8 cellular contexts compared by ENCODE assay signal in the genomic region with DNA sequence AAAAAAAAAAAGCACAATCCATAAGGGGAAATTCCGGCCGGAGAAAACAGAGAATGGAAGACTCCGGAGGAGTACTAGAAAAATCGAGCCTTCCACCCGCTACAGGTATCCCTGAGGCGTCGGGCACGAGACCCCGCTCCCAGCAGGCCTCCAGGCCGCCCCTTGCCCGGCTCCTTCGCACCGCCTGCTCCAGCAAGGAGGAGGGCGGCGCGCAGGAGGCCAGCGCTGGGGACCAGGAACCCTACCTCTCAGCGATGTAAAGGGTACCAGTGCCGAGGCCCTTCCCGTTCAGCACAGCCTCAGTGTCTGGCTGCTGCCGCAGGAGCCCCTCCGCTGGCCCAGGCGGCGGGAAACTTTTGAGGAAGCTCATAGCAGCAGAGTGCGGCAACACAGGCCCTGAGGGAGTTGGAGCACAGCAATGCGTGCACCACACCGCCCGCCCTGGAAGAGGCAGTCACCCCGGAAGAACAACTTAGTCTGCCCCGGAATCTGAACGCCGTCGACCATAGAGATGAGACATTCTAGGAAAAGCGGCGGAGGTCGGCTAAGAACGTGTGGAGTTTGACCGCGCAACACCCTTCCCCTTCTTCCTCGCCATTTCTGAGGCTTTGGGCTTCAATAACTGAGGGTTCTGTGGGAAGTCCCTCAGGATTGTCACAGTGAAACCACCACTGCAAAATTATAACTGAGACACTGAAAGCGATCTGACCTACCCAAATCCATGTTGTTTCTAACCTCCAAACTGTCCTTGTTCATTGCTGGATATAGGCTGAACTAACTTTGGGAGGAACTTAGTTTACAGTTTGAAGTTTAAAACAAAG. TPM values are rescaled to one million over a fixed set of nuclear protein-coding genes. Genes with fewer than 3 reads are reported as not detected.
DNase-seq lines count a peak whose midpoint lies in the region; ATAC-seq and TF ChIP-seq lines count a peak whose summit lies in the region.

A gene with protein sequence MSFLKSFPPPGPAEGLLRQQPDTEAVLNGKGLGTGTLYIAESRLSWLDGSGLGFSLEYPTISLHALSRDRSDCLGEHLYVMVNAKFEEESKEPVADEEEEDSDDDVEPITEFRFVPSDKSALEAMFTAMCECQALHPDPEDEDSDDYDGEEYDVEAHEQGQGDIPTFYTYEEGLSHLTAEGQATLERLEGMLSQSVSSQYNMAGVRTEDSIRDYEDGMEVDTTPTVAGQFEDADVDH (minus strand): TSS at position 450 of the 821 bp plus-strand sequence. CDS start 80 bp downstream, at position 370.

- peak; percentile 81 for DNase-seq in Calu3
- DNase-seq in OCI-LY7 (ENCODE audit: low spot score) = peak; percentile 92
- DNase-seq in activated T-cell treated with anti-CD3 and anti-CD28 coated beads for 24 hours (ENCODE audit: low read depth) = peak; percentile 78
- peak; percentile 44 for DNase-seq in epithelial cell of prostate (ENCODE audit: low read depth, low spot score)
- peak; percentile 87 to 90 (median 89) for DNase-seq in mucosa of descending colon
- DNase-seq in stimulated activated CD8-positive, alpha-beta memory T cell treated with anti-CD3 and anti-CD28 coated beads, Interleukin-4, amount 100 ng/mL, for 24 hours (ENCODE audit: low read depth) = peak; percentile 67

- H3K27ac ChIP-seq in HUES64 (ENCODE audit: low read depth, low read length) (peak within 1 kb of the TSS; percentile 80), OCI-LY7 (ENCODE audit: low read depth, low read length, poor library complexity, severe bottlenecking) (peak within 1 kb of the TSS; percentile 59), epithelial cell of prostate (peak within 1 kb of the TSS; percentile 59)

- peaks cover 10% of the 10 kb centered on the region for H3K36me3 ChIP-seq in HUES64 (ENCODE audit: insufficient read depth, low read length)
- peaks cover 31% of the 10 kb centered on the region for H3K36me3 ChIP-seq in OCI-LY7 (ENCODE audit: insufficient read depth, low read length)
- H3K36me3 ChIP-seq in mucosa of descending colon (ENCODE audit: low read depth) = no peaks in the 10 kb centered on the region

- BruUV-seq in Calu3 (replicated peaks; lab: Mats Ljungman, UMichigan) (no TSS peak), OCI-LY7 (replicated peaks; lab: Mats Ljungman, UMichigan) (no TSS peak)

- peak within 1 kb of the TSS; percentile 90 for H3K4me2 ChIP-seq in OCI-LY7 (ENCODE audit: low read length)

- H3K4me3 Mint-ChIP-seq in Calu3 (ENCODE audit: low read depth, unreplicated experiment) = peak within 1 kb of the TSS; percentile 91

- no peaks in the 10 kb centered on the region for H4K20me1 ChIP-seq in OCI-LY7 (ENCODE audit: insufficient read depth, low read length)

- TF ChIP-seq CTCF in Calu3 (IDR thresholded peaks at IDR 0.05; ENCODE audit: unreplicated experiment) (no peak), OCI-LY7 (conservative IDR thresholded peaks at IDR 0.05; ENCODE audit: low read length) (no peak), mucosa of descending colon (IDR thresholded peaks at IDR 0.05) (no peak)

- H3K9me3 Mint-ChIP-seq in Calu3 (ENCODE audit: low read depth, unreplicated experiment) = no peaks in the 10 kb centered on the region

- ATAC-seq in GM21423 (IDR thresholded peaks at IDR 0.05; ENCODE audit: unreplicated experiment) (peak; percentile 94), mucosa of descending colon (peak; percentile 99)

- peak within 1 kb of the TSS; percentile 89 for H3K9ac ChIP-seq in HUES64 (ENCODE audit: low read depth, low read length)

- POLR2A ChIA-PET in OCI-LY7 (lab: Charles Lee) = interaction anchor here (0.6 to 1.4 kb wide), 2 partner anchors 33 to 352 kb away, joined by 3 to 4 read pairs; no protein-coding TSS in a partner anchor

- no peaks in the 10 kb centered on the region for H3K9me2 ChIP-seq in OCI-LY7 (ENCODE audit: insufficient read depth, low read length)

- intact Hi-C loops in Calu3 (cut with micrococcal nuclease; ENCODE audit: unreplicated experiment) (no loop called here), OCI-LY7 (cut with micrococcal nuclease; ENCODE audit: unreplicated experiment) (loop anchor here (1.0 to 2.0 kb wide), 2 partner anchors 183 to 357 kb away; partner anchors contain the start of genes AAMDC, INTS4 and RSF1), mucosa of descending colon (cut with DNase I, micrococcal nuclease) (no loop called here)

- peak within 1 kb of the TSS; percentile 98 for H2AFZ ChIP-seq in OCI-LY7 (ENCODE audit: low read length)

- CTCF ChIA-PET in Calu3 (lab: Charles Lee) = no interaction called here
- CTCF ChIA-PET in OCI-LY7 (lab: Charles Lee; ENCODE audit: unreplicated experiment) = no interaction called here

- H3K27ac Mint-ChIP-seq in Calu3 (ENCODE audit: unreplicated experiment) = peak within 1 kb of the TSS; percentile 86

- no peaks in the 10 kb centered on the region for H3K27me3 ChIP-seq in HUES64 (ENCODE audit: insufficient read depth, low read length)

- peaks cover 28% of the 10 kb centered on the region for H3K36me3 Mint-ChIP-seq in Calu3 (ENCODE audit: insufficient read depth, unreplicated experiment)

- peaks cover 46% of the 10 kb centered on the region for H3K79me2 ChIP-seq in OCI-LY7 (ENCODE audit: insufficient read depth, low read depth, low read length)

- no peaks in the 10 kb centered on the region; the same call in 1 of the 2 replicates for H3K4me1 ChIP-seq in HUES64 (ENCODE audit: insufficient read depth, low read length)
- peaks cover 12% of the 10 kb centered on the region for H3K4me1 ChIP-seq in OCI-LY7 (ENCODE audit: insufficient read depth, low read length, poor library complexity, severe bottlenecking)
- H3K4me1 ChIP-seq in mucosa of descending colon (ENCODE audit: low read depth) = peaks cover 8% of the 10 kb centered on the region

- peaks cover 19% of the 10 kb centered on the region for H3K4me1 Mint-ChIP-seq in Calu3 (ENCODE audit: low read depth, unreplicated experiment)

- WGBS in HUES64 = under 1% methylated on average over 41 of the region's 41 CpGs

- no peaks in the 10 kb centered on the region for H3K27me3 Mint-ChIP-seq in Calu3 (ENCODE audit: unreplicated experiment)

- H3K4me3 ChIP-seq in HUES64 (ENCODE audit: low read length) (peak within 1 kb of the TSS; percentile 78), OCI-LY7 (ENCODE audit: low read depth, low read length, poor library complexity, severe bottlenecking) (peak within 1 kb of the TSS; percentile 96), mucosa of descending colon (peak within 1 kb of the TSS; percentile 78)

- H3K9me3 ChIP-seq in HUES64 (ENCODE audit: insufficient read depth, low read depth, low read length) (no peaks in the 10 kb centered on the region), OCI-LY7 (ENCODE audit: low read length) (peaks cover 23% of the 10 kb centered on the region), mucosa of descending colon (peaks cover 2% of the 10 kb centered on the region)

RNA-seq across cellular contexts. Expression of the gene that starts here (rescaled TPM):
- total RNA-seq in Calu3 (2022) (91.8 and 99.6 TPM in 2 replicates), OCI-LY7 (2022) (108 and 110 TPM in 2 replicates), mucosa of descending colon (10 to 100 TPM; 61.2 to 82.4 (median 78.9) TPM)
- 149 TPM for polyA plus RNA-seq in HUES64 (2013, experiment 1 of 2)
- polyA plus RNA-seq in HUES64 (2013, experiment 2 of 2) = 164 TPM
- 115 and 121 TPM in 2 replicates for total RNA-seq in OCI-LY7 (2014; rRNA removed; shearing (Covaris generic))

Comparison
In these comparisons a context has a peak if more than half of its experiments do, and no peak if none do; other contexts are left out.
1. Peak in every context shown above with its lines: DNase-seq, ATAC-seq, H3K4me3 ChIP-seq and H3K27ac ChIP-seq.